8 cellular contexts compared by ENCODE assay signal in the genomic region with DNA sequence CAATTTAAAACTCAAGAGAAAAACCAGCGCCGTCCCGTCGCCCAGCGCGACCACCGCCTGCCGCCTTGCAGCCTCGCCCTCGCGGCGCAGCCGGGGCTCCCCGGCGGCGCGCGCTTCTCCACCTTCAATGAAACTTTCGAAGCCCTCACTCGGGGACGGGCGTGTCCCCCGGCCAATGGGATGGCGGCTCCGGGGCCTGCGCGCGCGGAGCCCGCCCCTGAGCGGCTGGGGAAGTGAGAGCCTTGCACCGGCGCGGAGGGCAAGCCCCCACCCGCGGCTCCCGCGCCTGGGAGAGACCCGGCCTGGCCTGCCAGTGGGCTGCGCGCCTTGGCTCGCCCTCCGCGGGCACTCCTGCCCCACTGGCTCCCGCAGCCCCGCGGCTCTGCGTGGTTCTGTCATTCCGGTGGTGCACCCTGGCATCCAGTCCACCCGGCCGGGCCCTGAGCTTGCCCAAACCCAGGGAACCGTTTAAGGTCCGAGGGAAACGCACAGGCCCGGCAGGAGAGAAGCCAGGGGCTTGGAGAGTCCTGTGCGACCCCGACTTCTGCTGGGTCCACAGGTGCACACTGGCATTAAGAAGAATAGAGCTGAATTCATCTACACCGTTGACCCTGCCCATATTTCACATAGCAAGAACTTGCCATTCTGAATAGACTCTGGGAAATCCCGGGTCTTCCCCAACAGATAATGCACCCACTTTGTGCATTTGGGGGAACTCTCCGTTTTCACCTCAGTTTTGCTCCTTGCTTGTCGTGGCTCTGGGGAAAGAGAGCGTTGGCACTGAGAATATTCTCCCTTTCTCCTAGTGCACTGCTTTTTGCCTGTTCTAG. TPM values are rescaled to one million over a fixed set of nuclear protein-coding genes. Genes with fewer than 3 reads are reported as not detected.
A peak's percentile ranks its signal among the peaks of the same experiment; 100 is the strongest.
DNase-seq lines count a peak whose midpoint lies in the region; TF ChIP-seq lines count a peak whose summit lies in the region.

A gene (minus strand): TSS at position 129 of the 830 bp plus-strand sequence. CDS start 981 bp downstream, outside the sequence.

- H3K9ac ChIP-seq in GM23248 (no peak within 1 kb of the TSS), neural progenitor cell (no peak within 1 kb of the TSS)

- H4K20me1 ChIP-seq in GM23248 (ENCODE audit: insufficient read depth) (no peaks in the 10 kb centered on the region), neural progenitor cell (ENCODE audit: low read depth) (peaks cover 20% of the 10 kb centered on the region)

- H3K9me3 ChIP-seq in GM23248 (ENCODE audit: low read depth) (no peaks in the 10 kb centered on the region), neural progenitor cell (ENCODE audit: low read depth) (no peaks in the 10 kb centered on the region)

- H3K27ac ChIP-seq in GM23248: no peak within 1 kb of the TSS
- H3K27ac ChIP-seq in neural progenitor cell: no peak within 1 kb of the TSS

- H3K27me3 Mint-ChIP-seq in neural progenitor cell (ENCODE audit: insufficient read depth, low read depth): peaks cover 35% of the 10 kb centered on the region
- H3K27me3 Mint-ChIP-seq in activated T-helper 1 cell treated with anti-CD3 and anti-CD28 coated beads, Interleukin-12 subunit alpha, Interleukin-12 subunit beta, Interleukin-2, Interleukin-4 antibody, amounts not matched to agents 30 ng/mL and 10 ng/mL and 1 ng/mL, durations not matched to agents 14 hours and 24 hours and 36 hours (ENCODE audit: insufficient read depth): peaks cover 31% of the 10 kb centered on the region

- no peaks in the 10 kb centered on the region for H3K36me3 ChIP-seq in GM23248 (ENCODE audit: low read depth)
- no peaks in the 10 kb centered on the region for H3K36me3 ChIP-seq in neural progenitor cell

- peak within 1 kb of the TSS; percentile 3 for H3K27ac Mint-ChIP-seq in neural progenitor cell
- H3K27ac Mint-ChIP-seq in activated T-helper 1 cell treated with anti-CD3 and anti-CD28 coated beads, Interleukin-12 subunit alpha, Interleukin-12 subunit beta, Interleukin-2, Interleukin-4 antibody, amounts not matched to agents 30 ng/mL and 10 ng/mL and 1 ng/mL, durations not matched to agents 14 hours and 24 hours and 36 hours: no peak within 1 kb of the TSS

- H3F3A ChIP-seq in GM23248 (ENCODE audit: insufficient read depth): no peaks in the 10 kb centered on the region
- H3F3A ChIP-seq in neural progenitor cell (ENCODE audit: low read depth): peaks cover 17% of the 10 kb centered on the region

- peak within 1 kb of the TSS; percentile 69 for H2AFZ ChIP-seq in GM23248
- peak within 1 kb of the TSS; percentile 92 for H2AFZ ChIP-seq in neural progenitor cell (replicated peaks)

- peaks cover 20% of the 10 kb centered on the region for H3K4me1 Mint-ChIP-seq in neural progenitor cell
- H3K4me1 Mint-ChIP-seq in activated T-helper 1 cell treated with anti-CD3 and anti-CD28 coated beads, Interleukin-12 subunit alpha, Interleukin-12 subunit beta, Interleukin-2, Interleukin-4 antibody, amounts not matched to agents 30 ng/mL and 10 ng/mL and 1 ng/mL, durations not matched to agents 14 hours and 24 hours and 36 hours (ENCODE audit: low read depth): no peaks in the 10 kb centered on the region

- in situ Hi-C loops in GM23248 (cut with MboI): loop anchor here (25.0 kb wide), 2 partner anchors 287 to 587 kb away; no protein-coding TSS in a partner anchor

- H3K9me3 Mint-ChIP-seq in neural progenitor cell: no peaks in the 10 kb centered on the region
- no peaks in the 10 kb centered on the region for H3K9me3 Mint-ChIP-seq in activated T-helper 1 cell treated with anti-CD3 and anti-CD28 coated beads, Interleukin-12 subunit alpha, Interleukin-12 subunit beta, Interleukin-2, Interleukin-4 antibody, amounts not matched to agents 30 ng/mL and 10 ng/mL and 1 ng/mL, durations not matched to agents 14 hours and 24 hours and 36 hours

- intact Hi-C loops in activated T-helper 1 cell treated with anti-CD3 and anti-CD28 coated beads, Interleukin-12 subunit alpha, Interleukin-12 subunit beta, Interleukin-2, Interleukin-4 antibody, amounts not matched to agents 30 ng/mL and 10 ng/mL and 1 ng/mL, durations not matched to agents 14 hours and 24 hours and 36 hours (cut with micrococcal nuclease): loop anchor here (5.0 to 10.0 kb wide), 2 partner anchors 297 to 365 kb away; no protein-coding TSS in a partner anchor

- TF ChIP-seq CTCF in GM12865 (IDR thresholded peaks at IDR 0.05; ENCODE audit: insufficient read depth, low read depth, low read length, missing control alignments) (no peak), fibroblast of pulmonary artery (IDR thresholded peaks at IDR 0.05; ENCODE audit: low read length, missing control alignments) (no peak), neural progenitor cell (IDR thresholded peaks at IDR 0.05) (no peak)

- H3K4me3 ChIP-seq in GM12865 (ENCODE audit: low read depth, low read length) (peak within 1 kb of the TSS; percentile 63), GM23248 (peak within 1 kb of the TSS; percentile 67), fibroblast of pulmonary artery (replicated peaks; ENCODE audit: low read depth, low read length) (peak within 1 kb of the TSS; percentile 69), neural progenitor cell (peak within 1 kb of the TSS; percentile 57)

- 7% methylated on average over 51 to 57 of the region's 62 CpGs for WGBS in GM23248 (ENCODE audit: low coverage in 1 of 2, low lambda C conversion rate in 2 of 2, missing lambda C conversion rate in 2 of 2), 2 experiments

- H3K4me3 Mint-ChIP-seq in neural progenitor cell: peak within 1 kb of the TSS; percentile 89
- no peak within 1 kb of the TSS for H3K4me3 Mint-ChIP-seq in activated T-helper 1 cell treated with anti-CD3 and anti-CD28 coated beads, Interleukin-12 subunit alpha, Interleukin-12 subunit beta, Interleukin-2, Interleukin-4 antibody, amounts not matched to agents 30 ng/mL and 10 ng/mL and 1 ng/mL, durations not matched to agents 14 hours and 24 hours and 36 hours

- no peaks in the 10 kb centered on the region for H3K4me1 ChIP-seq in GM23248 (ENCODE audit: insufficient read depth)
- peaks cover 14% of the 10 kb centered on the region for H3K4me1 ChIP-seq in neural progenitor cell

- H3K79me2 ChIP-seq in GM23248 (ENCODE audit: insufficient read depth) (no peaks in the 10 kb centered on the region), neural progenitor cell (ENCODE audit: low read depth) (no peaks in the 10 kb centered on the region)

- DNase-seq in GM12865 (ENCODE audit: low read depth): peak; percentile 89
- DNase-seq in GM23248: peak; percentile 57
- DNase-seq in NOMO-1 treated with DMSO at 0.1 percent for 48 hours (lab: John Stamatoyannopoulos, UW; ENCODE audit: unreplicated experiment): peak; percentile 62
- peak; percentile 78 for DNase-seq in fibroblast of pulmonary artery (ENCODE audit: low read depth)
- peak; percentile 92 for DNase-seq in neural progenitor cell (ENCODE audit: low spot score)
- no peak for DNase-seq in T-helper 1 cell
- no peak for DNase-seq in foreskin melanocyte
- DNase-seq in activated T-helper 1 cell treated with anti-CD3 and anti-CD28 coated beads, Interleukin-12 subunit alpha, Interleukin-12 subunit beta, Interleukin-2, Interleukin-4 antibody, amounts not matched to agents 30 ng/mL and 10 ng/mL and 1 ng/mL, durations not matched to agents 14 hours and 24 hours and 36 hours (ENCODE audit: low spot score): no peak

- H3K4me2 ChIP-seq in GM23248 (ENCODE audit: unreplicated experiment) (peak within 1 kb of the TSS; percentile 30), neural progenitor cell (peak within 1 kb of the TSS; percentile 84)

- H3K27me3 ChIP-seq in GM23248 (replicated peaks; ENCODE audit: insufficient read depth) (peaks cover 51% of the 10 kb centered on the region), neural progenitor cell (peaks cover 74% of the 10 kb centered on the region)

- peaks cover 5% of the 10 kb centered on the region for H3K36me3 Mint-ChIP-seq in neural progenitor cell
- H3K36me3 Mint-ChIP-seq in activated T-helper 1 cell treated with anti-CD3 and anti-CD28 coated beads, Interleukin-12 subunit alpha, Interleukin-12 subunit beta, Interleukin-2, Interleukin-4 antibody, amounts not matched to agents 30 ng/mL and 10 ng/mL and 1 ng/mL, durations not matched to agents 14 hours and 24 hours and 36 hours (ENCODE audit: low read depth): no peaks in the 10 kb centered on the region

- no peaks in the 10 kb centered on the region for H3K9me2 ChIP-seq in GM23248 (ENCODE audit: insufficient read depth)

RNA-seq across cellular contexts. Expression of the gene that starts here (rescaled TPM):
- 1.1 and 1.5 TPM in 2 replicates for total RNA-seq in GM23248 (2014; rRNA removed; shearing (Covaris generic))
- polyA plus RNA-seq in GM23248 (2016; fragmentation: Nextera tagmentation; extraction: Ambion mirVana): 0.65 and 0.93 TPM in 2 replicates
- total RNA-seq in neural progenitor cell (ENCODE audit: low replicate concordance): 4.2 and 4.4 TPM in 2 replicates
- not detected in 2 replicates for total RNA-seq in activated T-helper 1 cell treated with anti-CD3 and anti-CD28 coated beads, Interleukin-12 subunit alpha, Interleukin-12 subunit beta, Interleukin-2, Interleukin-4 antibody, amounts not matched to agents 30 ng/mL and 10 ng/mL and 1 ng/mL, durations not matched to agents 14 hours and 24 hours and 36 hours

Comparison
In these comparisons a context has a peak if more than half of its experiments do, and no peak if none do; other contexts are left out.
1. DNase-seq: peak in GM12865 (single experiment), GM23248 (single experiment), NOMO-1 treated with DMSO at 0.1 percent for 48 hours (single experiment), fibroblast of pulmonary artery (single experiment) and neural progenitor cell (single experiment); none in T-helper 1 cell (0 of 5), foreskin melanocyte (single experiment) and activated T-helper 1 cell treated with anti-CD3 and anti-CD28 coated beads, Interleukin-12 subunit alpha, Interleukin-12 subunit beta, Interleukin-2, Interleukin-4 antibody, amounts not matched to agents 30 ng/mL and 10 ng/mL and 1 ng/mL, durations not matched to agents 14 hours and 24 hours and 36 hours (single experiment).
2. Peak in every context shown above with its lines, with median percentiles within 50 percentile points of each other: H3K4me3 ChIP-seq.